In genomic region chr17:3885970-3886369, GRCh38 we compare ENCODE assay signal across 12 cellular contexts. TPM values are rescaled to one million over a fixed set of nuclear protein-coding genes. Genes with fewer than 3 reads are reported as not detected.
DNase-seq lines count a peak whose midpoint lies in the region; ATAC-seq lines count a peak whose summit lies in the region.
"Had no signal": no experiment of that assay in that cellular context is flagged by ENCODE, and none has a peak within 500 bp of the region (broad histone marks: within the 10 kb centered on the region; RNA-seq: fewer than 3 reads in every experiment).

No MANE protein-coding gene starts in this region.

- no peaks in the 10 kb centered on the region for H3K36me3 Mint-ChIP-seq in effector memory CD8-positive, alpha-beta T cell (ENCODE audit: insufficient read depth)
- H3K36me3 Mint-ChIP-seq: natural killer cell treated with Interleukin-12 subunit alpha and Interleukin-12 subunit beta and Interleukin-15 and Interleukin-18, amount 100 ng/mL, for 72 hours had no signal

- intact Hi-C loops in posterior vena cava (cut with DNase I): no loop called here

- peaks cover 12 to 24% of the 10 kb centered on the region in 2 donors for H3K4me1 Mint-ChIP-seq in effector memory CD8-positive, alpha-beta T cell (ENCODE audit: low read depth in 2 of 2)

- no peak for ATAC-seq in effector memory CD8-positive, alpha-beta T cell (replicated peaks)

- peak overlapping the region in 1 of 2 donors; percentile 82 for H3K4me3 Mint-ChIP-seq in effector memory CD8-positive, alpha-beta T cell
- H3K4me3 Mint-ChIP-seq: central memory CD8-positive, alpha-beta T cell; natural killer cell treated with Interleukin-12 subunit alpha and Interleukin-12 subunit beta and Interleukin-15 and Interleukin-18, amount 100 ng/mL, for 72 hours had no signal

- H3K27ac Mint-ChIP-seq in effector memory CD8-positive, alpha-beta T cell: peak overlapping the region in 1 of 2 donors; percentile 85

- H3K27me3 Mint-ChIP-seq in effector memory CD8-positive, alpha-beta T cell: no peaks in the 10 kb centered on the region
- H3K27me3 Mint-ChIP-seq: central memory CD8-positive, alpha-beta T cell; natural killer cell treated with Interleukin-12 subunit alpha and Interleukin-12 subunit beta and Interleukin-15 and Interleukin-18, amount 100 ng/mL, for 72 hours had no signal

- H3K9me3 Mint-ChIP-seq in effector memory CD8-positive, alpha-beta T cell: no peaks in the 10 kb centered on the region
- H3K9me3 Mint-ChIP-seq: central memory CD8-positive, alpha-beta T cell; natural killer cell treated with Interleukin-12 subunit alpha and Interleukin-12 subunit beta and Interleukin-15 and Interleukin-18, amount 100 ng/mL, for 72 hours had no signal

- DNase-seq in DMS 273 (lab: John Stamatoyannopoulos, UW; ENCODE audit: unreplicated experiment) (peak; percentile 47), DMS 273 treated with DMSO at 0.1 percent for 48 hours (lab: John Stamatoyannopoulos, UW) (no peak), RKO (ENCODE audit: low spot score) (peak; percentile 58), fibroblast of gingiva (ENCODE audit: low read depth) (peak; percentile 57), renal cortical epithelial cell (ENCODE audit: low read depth) (peak; percentile 59), NCI-H524 treated with DMSO at 0.1 percent for 48 hours (lab: John Stamatoyannopoulos, UW) (no peak), posterior vena cava (ENCODE audit: low spot score) (no peak)
- DNase-seq in effector memory CD8-positive, alpha-beta T cell: no peak
- DNase-seq: NCI-H1417 had no signal

RNA-seq across cellular contexts. Expression of gene CAMKK1, which starts 6.9 kb away (rescaled TPM):
- 4.3 and 8.9 TPM in 2 replicates for total RNA-seq in renal cortical epithelial cell
- 10 to 100 TPM in 1 of 2 donors, 1 to 10 TPM in 1; 7.1 to 11.8 TPM for total RNA-seq in posterior vena cava

RNA-seq across cellular contexts. Expression of gene P2RX1, which starts 30.3 kb away (rescaled TPM):
- total RNA-seq in renal cortical epithelial cell (not detected in 2 replicates), posterior vena cava (100 to 1,000 TPM in 1 of 2 donors, 10 to 100 TPM in 1; 71.0 to 115 TPM)
- total RNA-seq: H4 had no signal

RNA-seq across cellular contexts. Expression of gene NCBP3, which starts 39.9 kb away (rescaled TPM):
- total RNA-seq in renal cortical epithelial cell: 21.4 and 35.5 TPM in 2 replicates
- total RNA-seq in posterior vena cava: 10 to 100 TPM; 22.3 to 22.8 TPM

Comparison
In these comparisons a context has a peak if more than half of its experiments do, and no peak if none do; other contexts are left out.
1. DNase-seq: peak in DMS 273 (single experiment), RKO (single experiment), fibroblast of gingiva (single experiment) and renal cortical epithelial cell (single experiment); none in DMS 273 treated with DMSO at 0.1 percent for 48 hours (single experiment), NCI-H524 treated with DMSO at 0.1 percent for 48 hours (single experiment), effector memory CD8-positive, alpha-beta T cell (0 of 3) and posterior vena cava (single experiment).
2. RNA of gene P2RX1, which starts 30.3 kb away (total RNA-seq): 71.0 to 115 TPM in posterior vena cava; not detected in renal cortical epithelial cell; every median in the first group is over 10 times any median in the second.